Comparison of ENCODE assay signal across 8 cellular contexts in genomic region chr22:46052801-46053562, GRCh38.
A peak's percentile ranks its signal among the peaks of the same experiment; 100 is the strongest.
DNase-seq lines count a peak whose midpoint lies in the region; ATAC-seq and TF ChIP-seq lines count a peak whose summit lies in the region.

No MANE protein-coding gene starts in this region.

- H3K4me3 ChIP-seq in RWPE2 (ENCODE audit: severe bottlenecking) = peak overlapping the region; percentile 50
- H3K4me3 ChIP-seq in thymus (ENCODE audit: low read length) = peak overlapping the region; percentile 88

- H3K27me3 ChIP-seq in RWPE2 (ENCODE audit: insufficient read depth, poor library complexity, severe bottlenecking) (no peaks in the 10 kb centered on the region), thymus (ENCODE audit: control insufficient read depth, insufficient read depth) (no peaks in the 10 kb centered on the region)

- H3K4me1 ChIP-seq in RWPE2 (ENCODE audit: insufficient read depth, poor library complexity, severe bottlenecking) (peaks cover 49% of the 10 kb centered on the region), thymus (ENCODE audit: control insufficient read depth, insufficient read depth, low read length) (peaks cover 5% of the 10 kb centered on the region)

- H3K9me3 ChIP-seq in RWPE2 (ENCODE audit: severe bottlenecking) = no peaks in the 10 kb centered on the region
- H3K9me3 ChIP-seq in thymus (ENCODE audit: control insufficient read depth) = peaks cover 1% of the 10 kb centered on the region

- peaks cover 15% of the 10 kb centered on the region for H3K4me1 Mint-ChIP-seq in chondrocyte (ENCODE audit: low read depth)

- peak; percentile 74 for DNase-seq in activated CD8-positive, alpha-beta memory T cell treated with anti-CD3 and anti-CD28 coated beads for 24 hours
- DNase-seq in activated CD8-positive, alpha-beta memory T cell treated with anti-CD3 and anti-CD28 coated beads, Interleukin-2, amount 50 U/mL, for 4 hours = no peak
- peak; percentile 66 for DNase-seq in RWPE2 (ENCODE audit: low spot score)
- DNase-seq in chondrocyte (ENCODE audit: low spot score) = peak; percentile 79
- peak; percentile 28 to 46 for DNase-seq in lung microvascular endothelial cell (ENCODE audit: low read depth in 2 of 2)

- peak overlapping the region; percentile 96 for H3K27ac ChIP-seq in RWPE2 (ENCODE audit: poor library complexity, severe bottlenecking)
- peak overlapping the region; percentile 97 for H3K27ac ChIP-seq in thymus (ENCODE audit: low read depth)

- ATAC-seq in RWPE2 (ENCODE audit: low read depth) = peak; percentile 21
- no peak for ATAC-seq in GM19395 (IDR thresholded peaks at IDR 0.05; ENCODE audit: unreplicated experiment)
- ATAC-seq in GM18861 (IDR thresholded peaks at IDR 0.05; ENCODE audit: unreplicated experiment) = no peak

- no peak for TF ChIP-seq CTCF in RWPE2 (IDR thresholded peaks at IDR 0.05; ENCODE audit: poor library complexity, severe bottlenecking)
- TF ChIP-seq CTCF in chondrocyte (IDR thresholded peaks at IDR 0.05) = no peak

- no peaks in the 10 kb centered on the region for H3K9me3 Mint-ChIP-seq in chondrocyte (ENCODE audit: low read depth)

- H3K36me3 ChIP-seq in RWPE2 (ENCODE audit: low read depth) = peaks cover 14% of the 10 kb centered on the region
- peaks cover 3% of the 10 kb centered on the region for H3K36me3 ChIP-seq in thymus (ENCODE audit: control insufficient read depth, insufficient read depth)

- H3K27ac Mint-ChIP-seq in chondrocyte (ENCODE audit: unreplicated experiment) = peak overlapping the region; percentile 49

- H3K36me3 Mint-ChIP-seq in chondrocyte (ENCODE audit: low read depth) = no peaks in the 10 kb centered on the region

- WGBS in thymus = 44% methylated on average over 26 of the region's 26 CpGs

- no peaks in the 10 kb centered on the region for H3K27me3 Mint-ChIP-seq in chondrocyte (ENCODE audit: low read depth)

- H3K4me3 Mint-ChIP-seq in chondrocyte (ENCODE audit: unreplicated experiment) = no peak overlapping the region
